33 cellular contexts compared by ENCODE assay signal in genomic region chr3:79887203-79887602, GRCh38.
"Had no signal": no experiment of that assay in that cellular context is flagged by ENCODE, and none has a peak within 500 bp of the region (broad histone marks: within the 10 kb centered on the region; RNA-seq: fewer than 3 reads in every experiment).

No MANE protein-coding gene starts in this region.

- ATAC-seq: activated CD4-positive, alpha-beta T cell treated with anti-CD3 and anti-CD28 coated beads for 36 hours; activated CD8-positive, alpha-beta memory T cell treated with anti-CD3 and anti-CD28 coated beads, Interleukin-2, amount 10 ng/mL, durations not matched to agents 7 days and 5 days; activated CD8-positive, alpha-beta T cell treated with anti-CD3 and anti-CD28 coated beads, Interleukin-2, amount 10 ng/mL, durations not matched to agents 7 days and 5 days; activated naive CD8-positive, alpha-beta T cell treated with anti-CD3 and anti-CD28 coated beads, Interleukin-2, amount 50 U/mL, for 24 hours; body of pancreas; esophagus mucosa had no signal

- H3K4me1 Mint-ChIP-seq: activated CD4-positive, alpha-beta T cell treated with anti-CD3 and anti-CD28 coated beads for 36 hours; activated CD4-positive, alpha-beta T cell treated with anti-CD3 and anti-CD28 coated beads, Interleukin-2, amount 10 ng/mL, durations not matched to agents 24 days and 14 days; activated CD8-positive, alpha-beta memory T cell treated with anti-CD3 and anti-CD28 coated beads, Interleukin-2, amount 10 ng/mL, durations not matched to agents 7 days and 5 days; activated naive CD4-positive, alpha-beta T cell treated with anti-CD3 and anti-CD28 coated beads, Interleukin-2, amount 50 U/mL, for 24 hours; activated naive CD8-positive, alpha-beta T cell treated with anti-CD3 and anti-CD28 coated beads for 36 hours; activated naive CD8-positive, alpha-beta T cell treated with anti-CD3 and anti-CD28 coated beads, Interleukin-2, amount 50 U/mL, for 24 hours had no signal

- H3K36me3 ChIP-seq: adrenal gland, breast epithelium, cardiac muscle cell, colonic mucosa had no signal

- FAIRE-seq: endometrium, frontal cortex had no signal

- H3K36me3 Mint-ChIP-seq: activated CD4-positive, alpha-beta memory T cell treated with anti-CD3 and anti-CD28 coated beads for 36 hours; activated CD8-positive, alpha-beta memory T cell treated with anti-CD3 and anti-CD28 coated beads, Interleukin-2, amount 10 ng/mL, durations not matched to agents 7 days and 5 days; activated naive CD4-positive, alpha-beta T cell treated with anti-CD3 and anti-CD28 coated beads, Interleukin-2, amount 50 U/mL, for 24 hours; activated naive CD8-positive, alpha-beta T cell treated with anti-CD3 and anti-CD28 coated beads for 36 hours had no signal

- H3K9me3 ChIP-seq: adrenal gland, body of pancreas, breast epithelium, colonic mucosa had no signal

- H3K27ac ChIP-seq: adrenal gland, body of pancreas, breast epithelium, colonic mucosa had no signal

- H3K27me3 ChIP-seq: adrenal gland, body of pancreas, breast epithelium, cardiac muscle cell, colonic mucosa had no signal

- DNase-seq: activated CD4-positive, alpha-beta memory T cell treated with anti-CD3 and anti-CD28 coated beads for 36 hours; activated CD4-positive, alpha-beta T cell treated with anti-CD3 and anti-CD28 coated beads for 36 hours; activated CD4-positive, alpha-beta T cell treated with anti-CD3 and anti-CD28 coated beads, Interleukin-2, amount 10 ng/mL, durations not matched to agents 24 days and 14 days; activated CD4-positive, CD25-positive, alpha-beta regulatory T cell; activated CD4-positive, CD25-positive, alpha-beta regulatory T cell treated with anti-CD3 and anti-CD28 coated beads, Interleukin-2, amount 50 U/mL, for 72 hours; activated CD8-positive, alpha-beta memory T cell treated with anti-CD3 and anti-CD28 coated beads, Interleukin-2, amount 10 ng/mL, durations not matched to agents 7 days and 5 days; activated CD8-positive, alpha-beta memory T cell treated with anti-CD3 and anti-CD28 coated beads, Interleukin-2, amount 50 U/mL, for 4 hours; activated CD8-positive, alpha-beta T cell treated with anti-CD3 and anti-CD28 coated beads, Interleukin-2, amount 10 ng/mL, durations not matched to agents 7 days and 5 days; activated effector memory CD4-positive, alpha-beta T cell treated with anti-CD3 and anti-CD28 coated beads, Interleukin-2, amount 50 U/mL, for 16 hours; activated naive CD4-positive, alpha-beta T cell treated with anti-CD3 and anti-CD28 coated beads for 36 hours; activated naive CD8-positive, alpha-beta T cell treated with anti-CD3 and anti-CD28 coated beads for 36 hours; activated naive CD8-positive, alpha-beta T cell treated with anti-CD3 and anti-CD28 coated beads, Interleukin-2, amount 50 U/mL, for 24 hours; activated T-cell treated with anti-CD3 and anti-CD28 coated beads, Interleukin-2, amount 50 U/mL, for 1 hour; activated T-cell treated with anti-CD3 and anti-CD28 coated beads, Interleukin-2, amount 50 U/mL, for 48 hours; adrenal gland; amygdala; aorta; body of pancreas; central memory CD4-positive, alpha-beta T cell; cerebellar nuclear complex; colonic mucosa; effector CD8-positive, alpha-beta T cell; foreskin fibroblast; head of caudate nucleus; T-helper 2 cell had no signal

- H3K27me3 Mint-ChIP-seq: activated CD4-positive, alpha-beta memory T cell treated with anti-CD3 and anti-CD28 coated beads for 36 hours; activated CD4-positive, alpha-beta T cell treated with anti-CD3 and anti-CD28 coated beads for 36 hours; activated CD4-positive, alpha-beta T cell treated with anti-CD3 and anti-CD28 coated beads, Interleukin-2, amount 10 ng/mL, durations not matched to agents 24 days and 14 days; activated CD8-positive, alpha-beta memory T cell treated with anti-CD3 and anti-CD28 coated beads, Interleukin-2, amount 10 ng/mL, durations not matched to agents 7 days and 5 days; activated naive CD4-positive, alpha-beta T cell treated with anti-CD3 and anti-CD28 coated beads, Interleukin-2, amount 50 U/mL, for 24 hours; activated naive CD8-positive, alpha-beta T cell treated with anti-CD3 and anti-CD28 coated beads for 36 hours; activated naive CD8-positive, alpha-beta T cell treated with anti-CD3 and anti-CD28 coated beads, Interleukin-2, amount 50 U/mL, for 24 hours had no signal

- H3K4me3 Mint-ChIP-seq: activated CD4-positive, alpha-beta memory T cell treated with anti-CD3 and anti-CD28 coated beads for 36 hours; activated CD4-positive, alpha-beta T cell treated with anti-CD3 and anti-CD28 coated beads for 36 hours; activated CD4-positive, alpha-beta T cell treated with anti-CD3 and anti-CD28 coated beads, Interleukin-2, amount 10 ng/mL, durations not matched to agents 24 days and 14 days; activated CD8-positive, alpha-beta memory T cell treated with anti-CD3 and anti-CD28 coated beads, Interleukin-2, amount 10 ng/mL, durations not matched to agents 7 days and 5 days; activated CD8-positive, alpha-beta T cell treated with anti-CD3 and anti-CD28 coated beads, Interleukin-2, amount 10 ng/mL, durations not matched to agents 7 days and 5 days; activated naive CD4-positive, alpha-beta T cell treated with anti-CD3 and anti-CD28 coated beads for 36 hours; activated naive CD4-positive, alpha-beta T cell treated with anti-CD3 and anti-CD28 coated beads, Interleukin-2, amount 50 U/mL, for 24 hours; activated naive CD8-positive, alpha-beta T cell treated with anti-CD3 and anti-CD28 coated beads for 36 hours; activated naive CD8-positive, alpha-beta T cell treated with anti-CD3 and anti-CD28 coated beads, Interleukin-2, amount 50 U/mL, for 24 hours; activated T-helper 1 cell treated with anti-CD3 and anti-CD28 coated beads, Interleukin-12 subunit alpha, Interleukin-12 subunit beta, Interleukin-2, Interleukin-4 antibody, amounts not matched to agents 30 ng/mL and 10 ng/mL and 1 ng/mL, durations not matched to agents 14 hours and 24 hours and 36 hours had no signal

- H3K4me1 ChIP-seq: adrenal gland, body of pancreas, breast epithelium, colonic mucosa had no signal

- H3K27ac Mint-ChIP-seq: activated CD4-positive, alpha-beta memory T cell treated with anti-CD3 and anti-CD28 coated beads for 36 hours; activated CD4-positive, alpha-beta T cell treated with anti-CD3 and anti-CD28 coated beads for 36 hours; activated CD4-positive, alpha-beta T cell treated with anti-CD3 and anti-CD28 coated beads, Interleukin-2, amount 10 ng/mL, durations not matched to agents 24 days and 14 days; activated CD8-positive, alpha-beta memory T cell treated with anti-CD3 and anti-CD28 coated beads, Interleukin-2, amount 10 ng/mL, durations not matched to agents 7 days and 5 days; activated CD8-positive, alpha-beta T cell treated with anti-CD3 and anti-CD28 coated beads, Interleukin-2, amount 10 ng/mL, durations not matched to agents 7 days and 5 days; activated naive CD4-positive, alpha-beta T cell treated with anti-CD3 and anti-CD28 coated beads for 36 hours; activated naive CD4-positive, alpha-beta T cell treated with anti-CD3 and anti-CD28 coated beads, Interleukin-2, amount 50 U/mL, for 24 hours; activated naive CD8-positive, alpha-beta T cell treated with anti-CD3 and anti-CD28 coated beads for 36 hours; activated naive CD8-positive, alpha-beta T cell treated with anti-CD3 and anti-CD28 coated beads, Interleukin-2, amount 50 U/mL, for 24 hours; activated T-helper 1 cell treated with anti-CD3 and anti-CD28 coated beads, Interleukin-12 subunit alpha, Interleukin-12 subunit beta, Interleukin-2, Interleukin-4 antibody, amounts not matched to agents 30 ng/mL and 10 ng/mL and 1 ng/mL, durations not matched to agents 14 hours and 24 hours and 36 hours; activated T-helper 2 cell treated with anti-CD3 and anti-CD28 coated beads, Interferon-gamma antibody, Interleukin-2, Interleukin-4, amounts not matched to agents 10 μg/mL and 5 μg/mL and 100 μg/mL, durations not matched to agents 14 hours and 24 hours and 36 hours had no signal

- H3K9me3 Mint-ChIP-seq: activated naive CD8-positive, alpha-beta T cell treated with anti-CD3 and anti-CD28 coated beads for 36 hours had no signal

- H3K4me3 ChIP-seq: adrenal gland, body of pancreas, breast epithelium, cardiac muscle cell, colonic mucosa had no signal
